ENCODE assay signal across 8 cellular contexts in genomic region chr17:39755550-39756375, GRCh38. TPM values are rescaled to one million over a fixed set of nuclear protein-coding genes. Genes with fewer than 3 reads are reported as not detected.
A peak's percentile ranks its signal among the peaks of the same experiment; 100 is the strongest.
DNase-seq lines count a peak whose midpoint lies in the region; ATAC-seq and TF ChIP-seq lines count a peak whose summit lies in the region.

No MANE protein-coding gene starts in this region.

- H3K36me3 ChIP-seq in lower lobe of right lung, result no peaks in the 10 kb centered on the region
- no peaks in the 10 kb centered on the region for H3K36me3 ChIP-seq in upper lobe of right lung

- no peak for TF ChIP-seq CTCF in lower lobe of right lung (IDR thresholded peaks at IDR 0.05)
- no peak for TF ChIP-seq CTCF in upper lobe of right lung (IDR thresholded peaks at IDR 0.05)

- H3K27ac ChIP-seq in lower lobe of right lung (peak overlapping the region; percentile 97), upper lobe of right lung (peak overlapping the region; percentile 98)

- intact Hi-C loops in lower lobe of right lung (cut with DNase I) (no loop called here), upper lobe of right lung (cut with DNase I) (loop anchor here (10.0 kb wide), 1 partner anchor 131 kb away; the partner anchor contains the start of gene PPP1R1B)

- no peaks in the 10 kb centered on the region for H3K9me3 ChIP-seq in lower lobe of right lung
- no peaks in the 10 kb centered on the region for H3K9me3 ChIP-seq in upper lobe of right lung

- H3K4me1 Mint-ChIP-seq in activated T-cell treated with anti-CD3 and anti-CD28 coated beads, Interleukin-2, amount 50 U/mL, for 72 hours (ENCODE audit: low read depth), result peaks cover 80% of the 10 kb centered on the region

- H3K27me3 ChIP-seq in lower lobe of right lung (ENCODE audit: low read depth) (peaks cover 2% of the 10 kb centered on the region), upper lobe of right lung (no peaks in the 10 kb centered on the region)

- H3K4me1 ChIP-seq in lower lobe of right lung (peaks cover 25% of the 10 kb centered on the region), upper lobe of right lung (peaks cover 13% of the 10 kb centered on the region)

- H3K4me3 Mint-ChIP-seq in activated T-cell treated with anti-CD3 and anti-CD28 coated beads, Interleukin-2, amount 50 U/mL, for 72 hours, result peak overlapping the region; percentile 78 to 82

- H3K27ac Mint-ChIP-seq in activated T-cell treated with anti-CD3 and anti-CD28 coated beads, Interleukin-2, amount 50 U/mL, for 72 hours, result peak overlapping the region; percentile 26

- no peaks in the 10 kb centered on the region for H3K9me3 Mint-ChIP-seq in activated T-cell treated with anti-CD3 and anti-CD28 coated beads, Interleukin-2, amount 50 U/mL, for 72 hours

- no peak for ATAC-seq in activated T-cell treated with anti-CD3 and anti-CD28 coated beads, Interleukin-2, amount 50 U/mL, for 72 hours (replicated peaks in 1 of 2)
- no peak for ATAC-seq in lower lobe of right lung
- ATAC-seq in upper lobe of right lung, result no peak
- no peak for ATAC-seq in GM18519 (IDR thresholded peaks at IDR 0.05; ENCODE audit: low FRiP score, unreplicated experiment)
- no peak for ATAC-seq in HG03159 (IDR thresholded peaks at IDR 0.05; ENCODE audit: unreplicated experiment)

- peaks cover 0 to under 1% of the 10 kb centered on the region in 2 donors for H3K36me3 Mint-ChIP-seq in activated T-cell treated with anti-CD3 and anti-CD28 coated beads, Interleukin-2, amount 50 U/mL, for 72 hours (ENCODE audit: insufficient read depth in 2 of 2)

- no peaks in the 10 kb centered on the region for H3K27me3 Mint-ChIP-seq in activated T-cell treated with anti-CD3 and anti-CD28 coated beads, Interleukin-2, amount 50 U/mL, for 72 hours (ENCODE audit: low read depth)

- H3K4me3 ChIP-seq in lower lobe of right lung (no peak overlapping the region), upper lobe of right lung (no peak overlapping the region)

- peak; percentile 33 for DNase-seq in GDM1 (lab: John Stamatoyannopoulos, UW)
- DNase-seq in HK-2 (ENCODE audit: unreplicated experiment), result peak; percentile 37
- peak in 1 of 2 donors; percentile 42 for DNase-seq in activated T-cell treated with anti-CD3 and anti-CD28 coated beads, Interleukin-2, amount 50 U/mL, for 72 hours
- no peak for DNase-seq in lower lobe of right lung
- DNase-seq in upper lobe of right lung, result no peak
- no peak for DNase-seq in NCI-H2196 (lab: John Stamatoyannopoulos, UW; ENCODE audit: unreplicated experiment)

RNA-seq across cellular contexts. Expression of gene GRB7, which starts 18.0 kb away (rescaled TPM):
- 1 to 10 TPM; 3.5 to 6.0 TPM for total RNA-seq in activated T-cell treated with anti-CD3 and anti-CD28 coated beads, Interleukin-2, amount 50 U/mL, for 72 hours
- 34.5 TPM for total RNA-seq in lower lobe of right lung
- 25.0 TPM for total RNA-seq in upper lobe of right lung

RNA-seq across cellular contexts. Expression of gene MIEN1, which starts 25.4 kb away (rescaled TPM):
- 10 to 100 TPM; 39.4 to 40.1 TPM for total RNA-seq in activated T-cell treated with anti-CD3 and anti-CD28 coated beads, Interleukin-2, amount 50 U/mL, for 72 hours
- 46.4 TPM for total RNA-seq in lower lobe of right lung
- 48.5 TPM for total RNA-seq in upper lobe of right lung

RNA-seq across cellular contexts. Expression of gene ERBB2, which starts 55.9 kb away (rescaled TPM):
- total RNA-seq in activated T-cell treated with anti-CD3 and anti-CD28 coated beads, Interleukin-2, amount 50 U/mL, for 72 hours, result 10 to 100 TPM in 1 of 2 donors, 1 to 10 TPM in 1; 8.2 to 12.1 TPM
- 96.1 TPM for total RNA-seq in lower lobe of right lung
- total RNA-seq in upper lobe of right lung, result 97.5 TPM

Comparison
In these comparisons a context has a peak if more than half of its experiments do, and no peak if none do; other contexts are left out.
1. DNase-seq: peak in GDM1 (single experiment) and HK-2 (single experiment); none in lower lobe of right lung (single experiment), upper lobe of right lung (single experiment) and NCI-H2196 (single experiment).